ENCODE assay signal across 18 cellular contexts in genomic region chr2:158025263-158025996, GRCh38.
DNase-seq lines count a peak whose midpoint lies in the region; ATAC-seq and TF ChIP-seq lines count a peak whose summit lies in the region.
"Had no signal": no experiment of that assay in that cellular context is flagged by ENCODE, and none has a peak within 500 bp of the region (broad histone marks: within the 10 kb centered on the region; RNA-seq: fewer than 3 reads in every experiment).

No MANE protein-coding gene starts in this region.

- no peaks in the 10 kb centered on the region for H3K9me3 ChIP-seq in upper lobe of right lung
- H3K9me3 ChIP-seq: HAP-1, tibial nerve had no signal

- ATAC-seq in SK-N-SH treated with all-trans-retinoic acid at 6 μM for 48 hours: peak; percentile 40; the same call in 2 of the 3 replicates
- peak; percentile 32 for ATAC-seq in upper lobe of right lung
- no peak for ATAC-seq in HG03175 (IDR thresholded peaks at IDR 0.05; ENCODE audit: unreplicated experiment)
- ATAC-seq: foreskin keratinocyte; stimulated activated memory B cell treated with anti-CD40 and anti-IgM and Interleukin-4, amounts not matched to agents 10 μg/mL and 1 μg/mL and 100 μg/mL, for 72 hours had no signal

- H3K4me1 ChIP-seq in upper lobe of right lung: no peaks in the 10 kb centered on the region
- H3K4me1 ChIP-seq: foreskin keratinocyte, HAP-1, tibial nerve had no signal

- H3K27me3 ChIP-seq in upper lobe of right lung: no peaks in the 10 kb centered on the region
- H3K27me3 ChIP-seq: tibial nerve had no signal

- no peak overlapping the region for H3K27ac ChIP-seq in upper lobe of right lung
- H3K27ac ChIP-seq: foreskin keratinocyte, tibial nerve had no signal

- TF ChIP-seq CTCF in fibroblast of mammary gland (conservative IDR thresholded peaks at IDR 0.05; ENCODE audit: control insufficient read depth, insufficient read depth, low read depth, low read length) (no peak), upper lobe of right lung (IDR thresholded peaks at IDR 0.05) (no peak)

- intact Hi-C loops in upper lobe of right lung (cut with DNase I): loop anchor here (5.0 kb wide), 1 partner anchor 727 kb away; no protein-coding TSS in a partner anchor

- H3K36me3 ChIP-seq in upper lobe of right lung: no peaks in the 10 kb centered on the region
- H3K36me3 ChIP-seq: HAP-1, tibial nerve had no signal

- no peak overlapping the region for H3K4me3 ChIP-seq in fibroblast of mammary gland (ENCODE audit: control insufficient read depth, low read depth, low read length)
- no peak overlapping the region for H3K4me3 ChIP-seq in upper lobe of right lung
- H3K4me3 ChIP-seq: HAP-1, smooth muscle cell, tibial nerve had no signal

- DNase-seq in GM03348 (ENCODE audit: low spot score) (peak; percentile 13), fibroblast of mammary gland (ENCODE audit: low read depth) (peak; percentile 96), upper lobe of right lung (no peak), hypothalamus (lab: John Stamatoyannopoulos, UW) (no peak), dedifferentiated amniotic fluid mesenchymal stem cell (ENCODE audit: extremely low spot score) (no peak)
- DNase-seq: activated CD4-positive, CD25-positive, alpha-beta regulatory T cell treated with anti-CD3 and anti-CD28 coated beads, Interleukin-2, amount 50 U/mL, for 72 hours; activated gamma-delta T cell; foreskin keratinocyte; GF-D8; NCI-H1694 treated with DMSO at 0.1 percent for 48 hours; posterior cingulate gyrus; SHP77 had no signal

TF ChIP-seq in SK-N-SH treated with all-trans-retinoic acid at 6 μM for 48 hours, 23 proteins besides CTCF, POLR2A, EP300 and RAD21:
- TF ChIP-seq POU6F1 (CRISPR knock-in tag; IDR thresholded peaks at IDR 0.05; ENCODE audit: borderline replicate concordance, low read depth) (no peak), TCF4 (CRISPR knock-in tag; IDR thresholded peaks at IDR 0.05; ENCODE audit: borderline replicate concordance) (no peak), ARNTL (CRISPR knock-in tag; IDR thresholded peaks at IDR 0.05; ENCODE audit: borderline replicate concordance, low read depth) (no peak), ZNF565 (CRISPR knock-in tag; conservative IDR thresholded peaks at IDR 0.05; ENCODE audit: low read depth) (no peak), PATZ1 (CRISPR knock-in tag; IDR thresholded peaks at IDR 0.05; ENCODE audit: borderline replicate concordance) (no peak), SNAI2 (CRISPR knock-in tag; IDR thresholded peaks at IDR 0.05) (no peak), ZFP30 (CRISPR knock-in tag; IDR thresholded peaks at IDR 0.05) (no peak), ZNF8 (CRISPR knock-in tag; IDR thresholded peaks at IDR 0.05) (no peak), BACH2 (CRISPR knock-in tag; IDR thresholded peaks at IDR 0.05; ENCODE audit: borderline replicate concordance) (no peak), ESRRG (CRISPR knock-in tag; IDR thresholded peaks at IDR 0.05) (no peak), ZNF70 (CRISPR knock-in tag; IDR thresholded peaks at IDR 0.05) (no peak)
- TF ChIP-seq, protein P1, sequence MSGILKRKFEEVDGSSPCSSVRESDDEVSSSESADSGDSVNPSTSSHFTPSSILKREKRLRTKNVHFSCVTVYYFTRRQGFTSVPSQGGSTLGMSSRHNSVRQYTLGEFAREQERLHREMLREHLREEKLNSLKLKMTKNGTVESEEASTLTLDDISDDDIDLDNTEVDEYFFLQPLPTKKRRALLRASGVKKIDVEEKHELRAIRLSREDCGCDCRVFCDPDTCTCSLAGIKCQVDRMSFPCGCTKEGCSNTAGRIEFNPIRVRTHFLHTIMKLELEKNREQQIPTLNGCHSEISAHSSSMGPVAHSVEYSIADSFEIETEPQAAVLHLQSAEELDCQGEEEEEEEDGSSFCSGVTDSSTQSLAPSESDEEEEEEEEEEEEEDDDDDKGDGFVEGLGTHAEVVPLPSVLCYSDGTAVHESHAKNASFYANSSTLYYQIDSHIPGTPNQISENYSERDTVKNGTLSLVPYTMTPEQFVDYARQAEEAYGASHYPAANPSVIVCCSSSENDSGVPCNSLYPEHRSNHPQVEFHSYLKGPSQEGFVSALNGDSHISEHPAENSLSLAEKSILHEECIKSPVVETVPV (CRISPR knock-in tag; IDR thresholded peaks at IDR 0.05): no peak

Comparison
In these comparisons a context has a peak if more than half of its experiments do, and no peak if none do; other contexts are left out.
1. DNase-seq: peak in GM03348 (single experiment) and fibroblast of mammary gland (single experiment); none in upper lobe of right lung (single experiment), hypothalamus (0 of 51) and dedifferentiated amniotic fluid mesenchymal stem cell (single experiment).